23 cellular contexts compared by ENCODE assay signal in genomic region chr1:233487415-233487814, GRCh38.
"Had no signal": no experiment of that assay in that cellular context is flagged by ENCODE, and none has a peak within 500 bp of the region (broad histone marks: within the 10 kb centered on the region; RNA-seq: fewer than 3 reads in every experiment).

No MANE protein-coding gene starts in this region.

- FAIRE-seq: frontal cortex, pancreas had no signal

- H3K9me3 ChIP-seq: breast epithelium, lower lobe of right lung, pancreas, prostate gland, testis, uterus had no signal

- ATAC-seq: activated naive CD4-positive, alpha-beta T cell treated with anti-CD3 and anti-CD28 coated beads, Interleukin-2, amount 50 U/mL, for 72 hours; activated T-cell treated with anti-CD3 and anti-CD28 coated beads, Interleukin-2, amount 50 U/mL, for 72 hours; lower lobe of right lung; naive thymus-derived CD8-positive, alpha-beta T cell; pancreas had no signal

- H3K27me3 ChIP-seq: breast epithelium, pancreas, testis, uterus had no signal

- DNase-seq: activated CD4-positive, alpha-beta T cell treated with anti-CD3 and anti-CD28 coated beads for 4 hours; activated CD4-positive, alpha-beta T cell treated with anti-CD3 and anti-CD28 coated beads, Interleukin-2, amount 50 U/mL, for 4 hours; activated CD4-positive, CD25-positive, alpha-beta regulatory T cell; activated naive CD4-positive, alpha-beta T cell; activated T-cell treated with anti-CD3 and anti-CD28 coated beads for 4 hours; activated T-cell treated with anti-CD3 and anti-CD28 coated beads, Interleukin-2, amount 50 U/mL, for 72 hours; dermis blood vessel endothelial cell; effector CD4-positive, alpha-beta T cell; islet precursor cell; lower lobe of right lung; mesenchymal stem cell; naive thymus-derived CD8-positive, alpha-beta T cell; nucleus accumbens; pancreas; stimulated activated naive CD4-positive, alpha-beta T cell; testis; trophoblast cell; uterus had no signal

- H3K4me1 ChIP-seq: breast epithelium, lower lobe of right lung, prostate gland, testis, uterus had no signal

- H3K27ac ChIP-seq: breast epithelium, epithelial cell of prostate, lower lobe of right lung, pancreas, prostate gland, testis, uterus had no signal

- H3K36me3 ChIP-seq: breast epithelium, lower lobe of right lung, pancreas, prostate gland, uterus had no signal

- H3K4me3 ChIP-seq: breast epithelium, lower lobe of right lung, pancreas, prostate gland, testis, uterus had no signal
